ENCODE assay signal across 22 cellular contexts in genomic region chr4:186729856-186730255, GRCh38. TPM values are rescaled to one million over a fixed set of nuclear protein-coding genes. Genes with fewer than 3 reads are reported as not detected.
"Had no signal": no experiment of that assay in that cellular context is flagged by ENCODE, and none has a peak within 500 bp of the region (broad histone marks: within the 10 kb centered on the region; RNA-seq: fewer than 3 reads in every experiment).

No MANE protein-coding gene starts in this region.

- H3K9me3 ChIP-seq: gastrocnemius medialis, prostate gland, sigmoid colon, spleen, suprapubic skin, transverse colon, upper lobe of right lung, uterus had no signal

- FAIRE-seq: kidney had no signal

- H3K4me3 ChIP-seq: gastrocnemius medialis, lung, prostate gland, sigmoid colon, spleen, suprapubic skin, transverse colon, upper lobe of right lung, uterus had no signal

- H3K36me3 ChIP-seq: gastrocnemius medialis, prostate gland, sigmoid colon, spleen, suprapubic skin, transverse colon, upper lobe of right lung, uterus had no signal

- H3K27me3 ChIP-seq: sigmoid colon, uterus had no signal

- H3K27ac ChIP-seq: gastrocnemius medialis, prostate gland, sigmoid colon, spleen, suprapubic skin, upper lobe of right lung, uterus had no signal

- DNase-seq: cortex of kidney; effector memory CD8-positive, alpha-beta T cell; foreskin fibroblast; gastrocnemius medialis; kidney; mesenchymal stem cell; naive thymus-derived CD8-positive, alpha-beta T cell; nephron progenitor cell; nucleus accumbens; right cardiac atrium; sigmoid colon; spleen; stimulated activated CD4-positive, alpha-beta T cell treated with anti-CD3 and anti-CD28 coated beads, Interleukin-4, amount 100 ng/mL, for 4 hours; transverse colon; upper lobe of right lung; uterus had no signal

- H3K4me1 ChIP-seq: prostate gland, upper lobe of right lung, uterus had no signal

- ATAC-seq: effector memory CD8-positive, alpha-beta T cell; esophagus mucosa; gastrocnemius medialis; left lobe of liver; naive thymus-derived CD8-positive, alpha-beta T cell; right cardiac atrium; stimulated activated memory B cell treated with anti-CD40 and anti-IgM and Interleukin-4, amounts not matched to agents 10 μg/mL and 1 μg/mL and 100 μg/mL, for 72 hours; upper lobe of right lung had no signal

RNA-seq across cellular contexts. Expression of gene FAT1, which starts 6.2 kb away (rescaled TPM):
- total RNA-seq: naive thymus-derived CD8-positive, alpha-beta T cell had no signal
- polyA plus RNA-seq: naive thymus-derived CD8-positive, alpha-beta T cell had no signal
